ENCODE assay signal across 1 cellular context in genomic region chr2:127208313-127208712, GRCh38.
TF ChIP-seq lines count a peak whose summit lies in the region.

No MANE protein-coding gene starts in this region.

TF ChIP-seq in HEK293, 187 proteins besides CTCF, POLR2A, EP300 and RAD21 (continued from another document):
- TF ChIP-seq SP2 (tag by site-specific recombination; IDR thresholded peaks at IDR 0.05) (no peak), ZNF274 (IDR thresholded peaks at IDR 0.05; ENCODE audit: low read length) (no peak), ZNF274 (tag by site-specific recombination; IDR thresholded peaks at IDR 0.05; ENCODE audit: borderline replicate concordance) (no peak), ZNF843 (tag by site-specific recombination; IDR thresholded peaks at IDR 0.05) (no peak), ZXDB (tag by site-specific recombination; IDR thresholded peaks at IDR 0.05) (no peak), ZNF157 (tag by site-specific recombination; IDR thresholded peaks at IDR 0.05) (no peak), ZNF837 (tag by site-specific recombination; IDR thresholded peaks at IDR 0.05) (no peak)
